ENCODE assay signal across 21 cellular contexts in genomic region chr18:10202947-10203346, GRCh38.
DNase-seq lines count a peak whose midpoint lies in the region; ATAC-seq and TF ChIP-seq lines count a peak whose summit lies in the region.
"Had no signal": no experiment of that assay in that cellular context is flagged by ENCODE, and none has a peak within 500 bp of the region (broad histone marks: within the 10 kb centered on the region; RNA-seq: fewer than 3 reads in every experiment).

No MANE protein-coding gene starts in this region.

- H3K4me3 Mint-ChIP-seq in immature natural killer cell = no peak overlapping the region
- H3K4me3 Mint-ChIP-seq: CD4-positive, alpha-beta memory T cell had no signal

- H3K9me2 ChIP-seq in SK-N-SH (no peaks in the 10 kb centered on the region), PC-3 (replicated peaks; ENCODE audit: low read length) (no peaks in the 10 kb centered on the region)

- H3K27me3 ChIP-seq in SK-N-SH (ENCODE audit: insufficient read depth) (peaks cover 5% of the 10 kb centered on the region; the same call in 1 of the 2 replicates), PC-3 (ENCODE audit: low read length) (peaks cover 48% of the 10 kb centered on the region)
- H3K27me3 ChIP-seq: BE2C had no signal

- no peaks in the 10 kb centered on the region for H4K20me1 ChIP-seq in SK-N-SH (ENCODE audit: insufficient read depth)
- H4K20me1 ChIP-seq in PC-3 (ENCODE audit: low read length) = no peaks in the 10 kb centered on the region

- POLR2A ChIA-PET in SK-N-SH (lab: Yijun Ruan, JAX) = no interaction called here
- POLR2A ChIA-PET in PC-3 (lab: Charles Lee; ENCODE audit: unreplicated experiment) = no interaction called here

- H3K27ac Mint-ChIP-seq in immature natural killer cell = no peak overlapping the region
- H3K27ac Mint-ChIP-seq: CD4-positive, alpha-beta memory T cell had no signal

- peak; percentile 45 for DNase-seq in SK-N-SH
- DNase-seq in ecto neural progenitor cell (ENCODE audit: low spot score) = peak; percentile 72
- DNase-seq in immature natural killer cell = no peak
- no peak for DNase-seq in OCI-M2 (lab: John Stamatoyannopoulos, UW; ENCODE audit: unreplicated experiment)
- no peak for DNase-seq in PC-3
- no peak for DNase-seq in T-helper 2 cell
- DNase-seq: BE2C; Calu3; CD4-positive, alpha-beta memory T cell; DMS79; HCEC 1CT; KG1; NCI-H1092; NCI-H2081 treated with DMSO at 0.1 percent for 48 hours; NCI-H2227 treated with DMSO at 0.1 percent for 48 hours; NCI-H526; RPMI8226; SW 1271 had no signal

- H3F3A ChIP-seq in SK-N-SH (replicated peaks; ENCODE audit: insufficient read depth) = no peaks in the 10 kb centered on the region
- no peaks in the 10 kb centered on the region for H3F3A ChIP-seq in PC-3 (ENCODE audit: low read length, unreplicated experiment)

- TF ChIP-seq CTCF in SK-N-SH (IDR thresholded peaks at IDR 0.05) = no peak
- TF ChIP-seq CTCF in PC-3 (conservative IDR thresholded peaks at IDR 0.05; ENCODE audit: low read depth, low read length) = no peak

- no peak overlapping the region for H2AFZ ChIP-seq in SK-N-SH (ENCODE audit: low read depth)
- no peak overlapping the region for H2AFZ ChIP-seq in PC-3 (ENCODE audit: low read length)

- H3K36me3 Mint-ChIP-seq in immature natural killer cell = no peaks in the 10 kb centered on the region
- H3K36me3 Mint-ChIP-seq: CD4-positive, alpha-beta memory T cell had no signal

- H3K4me2 ChIP-seq in SK-N-SH (no peak overlapping the region), PC-3 (ENCODE audit: low read length) (no peak overlapping the region)

- H3K27ac ChIP-seq in SK-N-SH (ENCODE audit: low read depth in 2 of 2, low read length in 1 of 2) (no peak overlapping the region), mesodermal cell (ENCODE audit: low read depth, low read length, severe bottlenecking) (peak overlapping the region; percentile 52), PC-3 (ENCODE audit: low read length) (no peak overlapping the region)
- H3K27ac ChIP-seq: 22Rv1 had no signal

- H3K4me3 ChIP-seq in SK-N-SH (ENCODE audit: low read depth in 2 of 2, low read length in 1 of 2) (no peak overlapping the region), mesodermal cell (ENCODE audit: extremely low read depth, insufficient read depth, low read length, poor library complexity, severe bottlenecking) (no peak overlapping the region), PC-3 (ENCODE audit: low read length) (no peak overlapping the region)

- intact Hi-C loops in PC-3 (cut with micrococcal nuclease) = no loop called here

- H3K9me3 ChIP-seq in SK-N-SH = no peaks in the 10 kb centered on the region
- no peaks in the 10 kb centered on the region for H3K9me3 ChIP-seq in mesodermal cell (ENCODE audit: control insufficient read depth, low read length)
- H3K9me3 ChIP-seq in PC-3 (ENCODE audit: low read length) = no peaks in the 10 kb centered on the region
- H3K9me3 ChIP-seq: BE2C had no signal

- no peaks in the 10 kb centered on the region for H3K36me3 ChIP-seq in SK-N-SH (replicated peaks in 1 of 2; ENCODE audit: control insufficient read depth in 1 of 2, insufficient read depth in 2 of 2, low read length in 1 of 2)
- no peaks in the 10 kb centered on the region for H3K36me3 ChIP-seq in mesodermal cell (ENCODE audit: control insufficient read depth, insufficient read depth, low read length)
- no peaks in the 10 kb centered on the region for H3K36me3 ChIP-seq in PC-3 (ENCODE audit: low read depth, low read length)
- H3K36me3 ChIP-seq: BE2C had no signal

- H3K9ac ChIP-seq in SK-N-SH (no peak overlapping the region), PC-3 (ENCODE audit: low read length) (no peak overlapping the region)

- WGBS in SK-N-SH (ENCODE audit: low lambda C conversion rate) = 30% methylated on average over 5 of the region's 5 CpGs
- WGBS in mesodermal cell (ENCODE audit: insufficient coverage in 2 of 2), 2 experiments = 4 to 30% methylated on average over 4 of the region's 5 CpGs

- no peaks in the 10 kb centered on the region for H3K9me3 Mint-ChIP-seq in immature natural killer cell
- H3K9me3 Mint-ChIP-seq: CD4-positive, alpha-beta memory T cell had no signal

- peaks cover 0 to 13% of the 10 kb centered on the region in 2 experiments; a peak in 2 of 4 replicates for H3K4me1 ChIP-seq in SK-N-SH (ENCODE audit: control insufficient read depth in 1 of 2, insufficient read depth in 2 of 2, low read depth in 1 of 2, low read length in 1 of 2)
- H3K4me1 ChIP-seq in mesodermal cell (ENCODE audit: control insufficient read depth, insufficient read depth, low read length, poor library complexity, severe bottlenecking) = no peaks in the 10 kb centered on the region
- no peaks in the 10 kb centered on the region for H3K4me1 ChIP-seq in PC-3 (ENCODE audit: insufficient read depth, low read length)
- H3K4me1 ChIP-seq: BE2C had no signal

- no peak for TF ChIP-seq RAD21 in SK-N-SH (IDR thresholded peaks at IDR 0.05; ENCODE audit: low read length)

- no peaks in the 10 kb centered on the region for H3K4me1 Mint-ChIP-seq in immature natural killer cell
- H3K4me1 Mint-ChIP-seq: CD4-positive, alpha-beta memory T cell had no signal

- CTCF ChIA-PET in SK-N-SH (lab: Yijun Ruan, JAX) (no interaction called here), PC-3 (lab: Charles Lee) (no interaction called here)

- ATAC-seq in SK-N-SH treated with all-trans-retinoic acid at 6 μM for 48 hours = no peak
- ATAC-seq in PC-3 = no peak

- no peak for TF ChIP-seq EP300 in SK-N-SH (IDR thresholded peaks at IDR 0.05; ENCODE audit: borderline replicate concordance in 1 of 2, low read depth in 1 of 2, low read length in 1 of 2)

- H3K79me2 ChIP-seq in SK-N-SH (ENCODE audit: insufficient read depth) = no peaks in the 10 kb centered on the region
- no peaks in the 10 kb centered on the region for H3K79me2 ChIP-seq in PC-3 (ENCODE audit: low read length)

- no TSS peak for BruUV-seq in PC-3 (replicated peaks; lab: Mats Ljungman, UMichigan)

- peaks cover 1 to 2% (median 2%) of the 10 kb centered on the region in 3 donors for H3K27me3 Mint-ChIP-seq in immature natural killer cell (ENCODE audit: low read depth in 3 of 3)

TF ChIP-seq in SK-N-SH, 30 proteins besides CTCF, POLR2A, EP300 and RAD21 (continues in another document):
- no peak for TF ChIP-seq SMC3 (IDR thresholded peaks at IDR 0.05; ENCODE audit: low read depth, low read length)
- no peak for TF ChIP-seq CHD2 (IDR thresholded peaks at IDR 0.05; ENCODE audit: low read length, partially characterized antibody)
- no peak for TF ChIP-seq USF1 (IDR thresholded peaks at IDR 0.05; ENCODE audit: borderline replicate concordance, low read depth)
- TF ChIP-seq FOXM1 (IDR thresholded peaks at IDR 0.05; ENCODE audit: low read depth) = no peak
- no peak for TF ChIP-seq ELF1 (IDR thresholded peaks at IDR 0.05)
- TF ChIP-seq POLR2AphosphoS5 (IDR thresholded peaks at IDR 0.05; ENCODE audit: low read depth, low read length) = no peak
- TF ChIP-seq GATA2 (CRISPR knock-in tag; IDR thresholded peaks at IDR 0.05) = no peak
- no peak for TF ChIP-seq FOXJ3 (CRISPR knock-in tag; IDR thresholded peaks at IDR 0.05)
- TF ChIP-seq RXRA (IDR thresholded peaks at IDR 0.05; ENCODE audit: borderline replicate concordance, low read depth) = no peak

TF ChIP-seq in SK-N-SH treated with all-trans-retinoic acid at 6 μM for 48 hours, 23 proteins besides CTCF, POLR2A, EP300 and RAD21 (continues in another document):
- TF ChIP-seq GLIS3 (CRISPR knock-in tag; IDR thresholded peaks at IDR 0.05) (no peak), ARNTL (CRISPR knock-in tag; IDR thresholded peaks at IDR 0.05; ENCODE audit: borderline replicate concordance, low read depth) (no peak), ZC3H10 (CRISPR knock-in tag; IDR thresholded peaks at IDR 0.05) (no peak), ZNF8 (CRISPR knock-in tag; IDR thresholded peaks at IDR 0.05) (no peak), ESRRG (CRISPR knock-in tag; IDR thresholded peaks at IDR 0.05) (no peak), ZFP3 (CRISPR knock-in tag; IDR thresholded peaks at IDR 0.05) (no peak), ZFP30 (CRISPR knock-in tag; IDR thresholded peaks at IDR 0.05) (no peak), ZNF565 (CRISPR knock-in tag; conservative IDR thresholded peaks at IDR 0.05; ENCODE audit: low read depth) (no peak), OSR1 (CRISPR knock-in tag; IDR thresholded peaks at IDR 0.05) (no peak), POU6F1 (CRISPR knock-in tag; IDR thresholded peaks at IDR 0.05; ENCODE audit: borderline replicate concordance, low read depth) (no peak), RARB (CRISPR knock-in tag; IDR thresholded peaks at IDR 0.05) (no peak), TCF4 (CRISPR knock-in tag; IDR thresholded peaks at IDR 0.05; ENCODE audit: borderline replicate concordance) (no peak), PATZ1 (CRISPR knock-in tag; IDR thresholded peaks at IDR 0.05; ENCODE audit: borderline replicate concordance) (no peak)

Comparison
In these comparisons a context has a peak if more than half of its experiments do, and no peak if none do; other contexts are left out.
1. DNase-seq: peak in SK-N-SH (single experiment) and ecto neural progenitor cell (single experiment); none in immature natural killer cell (0 of 3), OCI-M2 (single experiment), PC-3 (single experiment) and T-helper 2 cell (0 of 5).